36 cellular contexts compared by ENCODE assay signal in the genomic region with DNA sequence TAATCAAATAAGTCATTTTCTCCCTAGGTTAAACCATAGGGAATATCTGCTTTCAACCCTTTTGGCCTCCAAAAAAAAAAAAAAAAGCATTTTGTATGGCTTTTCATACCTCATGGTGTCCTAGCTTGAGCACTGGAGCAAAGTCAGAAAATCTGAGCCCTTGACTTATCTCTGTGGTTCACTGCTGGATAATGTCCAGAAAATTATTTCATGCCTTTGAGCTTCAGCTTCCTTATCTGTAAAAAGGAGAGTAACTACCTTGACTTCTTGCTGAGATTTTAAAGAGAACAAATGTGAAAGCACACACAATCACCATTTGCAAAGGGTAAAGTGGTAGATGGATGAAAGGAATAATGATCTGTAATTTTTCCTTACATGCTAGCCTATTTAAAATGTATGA.
"Had no signal": no experiment of that assay in that cellular context is flagged by ENCODE, and none has a peak within 500 bp of the region (broad histone marks: within the 10 kb centered on the region; RNA-seq: fewer than 3 reads in every experiment).

No MANE protein-coding gene starts in this region.

- H3K9me3 ChIP-seq: Peyer's patch had no signal

- H3K4me3 ChIP-seq: body of pancreas, Peyer's patch had no signal

- H3K4me3 Mint-ChIP-seq: activated B cell treated with CpG ODN at 0.5 μM for 24 hours; activated CD4-positive, alpha-beta memory T cell treated with anti-CD3 and anti-CD28 coated beads for 36 hours; activated naive CD4-positive, alpha-beta T cell treated with anti-CD3 and anti-CD28 coated beads, Interleukin-2, amount 10 ng/mL, durations not matched to agents 7 days and 5 days; activated naive CD8-positive, alpha-beta T cell; activated naive CD8-positive, alpha-beta T cell treated with anti-CD3 and anti-CD28 coated beads, Interleukin-2, amount 50 U/mL, for 24 hours; activated T-cell treated with anti-CD3 and anti-CD28 coated beads, Interleukin-2, amount 50 U/mL, for 4 hours; activated T-helper 1 cell treated with anti-CD3 and anti-CD28 coated beads, Interleukin-12 subunit alpha, Interleukin-12 subunit beta, Interleukin-2, Interleukin-4 antibody, amounts not matched to agents 30 ng/mL and 10 ng/mL and 1 ng/mL, durations not matched to agents 14 hours and 24 hours and 36 hours had no signal

- H3K27me3 ChIP-seq: body of pancreas, Peyer's patch had no signal

- H3K9me3 Mint-ChIP-seq: activated naive CD4-positive, alpha-beta T cell treated with anti-CD3 and anti-CD28 coated beads, Interleukin-2, amount 10 ng/mL, durations not matched to agents 7 days and 5 days; activated naive CD8-positive, alpha-beta T cell treated with anti-CD3 and anti-CD28 coated beads, Interleukin-2, amount 50 U/mL, for 24 hours; activated T-helper 1 cell treated with anti-CD3 and anti-CD28 coated beads, Interleukin-12 subunit alpha, Interleukin-12 subunit beta, Interleukin-2, Interleukin-4 antibody, amounts not matched to agents 30 ng/mL and 10 ng/mL and 1 ng/mL, durations not matched to agents 14 hours and 24 hours and 36 hours had no signal

- H3K9ac ChIP-seq: KMS-11 had no signal

- DNase-seq: activated B cell treated with CpG ODN at 0.5 μM for 24 hours; activated CD4-positive, alpha-beta memory T cell treated with anti-CD3 and anti-CD28 coated beads for 36 hours; activated CD4-positive, alpha-beta T cell treated with anti-CD3 and anti-CD28 coated beads for 4 hours; activated CD4-positive, alpha-beta T cell treated with anti-CD3 and anti-CD28 coated beads, Interleukin-2, amount 50 U/mL, for 1 hour; activated CD4-positive, CD25-positive, alpha-beta regulatory T cell treated with anti-CD3 and anti-CD28 coated beads, Interleukin-2, amount 50 U/mL, for 72 hours; activated CD8-positive, alpha-beta memory T cell treated with anti-CD3 and anti-CD28 coated beads, Interleukin-2, amount 50 U/mL, for 4 hours; activated gamma-delta T cell treated with Interleukin-2 at 50 U/mL for 16 hours; activated naive CD4-positive, alpha-beta T cell treated with anti-CD3 and anti-CD28 coated beads, Interleukin-2, amount 10 ng/mL, durations not matched to agents 7 days and 5 days; activated naive CD8-positive, alpha-beta T cell treated with anti-CD3 and anti-CD28 coated beads, Interleukin-2, amount 50 U/mL, for 24 hours; activated T-cell treated with anti-CD3 and anti-CD28 coated beads for 4 hours; activated T-cell treated with anti-CD3 and anti-CD28 coated beads, Interleukin-2, amount 50 U/mL, for 4 hours; amniotic stem cell; aorta; body of pancreas; caudate nucleus; cerebellar nuclear complex; NCI-H1105; NCI-H1417 treated with DMSO at 0.1 percent for 48 hours; NCI-H187 treated with DMSO at 0.1 percent for 48 hours; NCI-H2081; NCI-H2171 treated with DMSO at 0.1 percent for 48 hours; NCI-H2227 treated with DMSO at 0.1 percent for 48 hours; NCI-H446 treated with DMSO at 0.1 percent for 48 hours; NCI-H524; NCI-H69; PC-3; Peyer's patch; SW 1271; T-helper 1 cell; T-helper 2 cell; T-helper 9 cell had no signal

- H3K27ac Mint-ChIP-seq: activated B cell treated with CpG ODN at 0.5 μM for 24 hours; activated CD4-positive, alpha-beta memory T cell treated with anti-CD3 and anti-CD28 coated beads for 36 hours; activated naive CD4-positive, alpha-beta T cell treated with anti-CD3 and anti-CD28 coated beads, Interleukin-2, amount 10 ng/mL, durations not matched to agents 7 days and 5 days; activated naive CD8-positive, alpha-beta T cell; activated naive CD8-positive, alpha-beta T cell treated with anti-CD3 and anti-CD28 coated beads, Interleukin-2, amount 50 U/mL, for 24 hours; activated T-helper 1 cell treated with anti-CD3 and anti-CD28 coated beads, Interleukin-12 subunit alpha, Interleukin-12 subunit beta, Interleukin-2, Interleukin-4 antibody, amounts not matched to agents 30 ng/mL and 10 ng/mL and 1 ng/mL, durations not matched to agents 14 hours and 24 hours and 36 hours had no signal

- H3K36me3 Mint-ChIP-seq: activated CD4-positive, alpha-beta memory T cell treated with anti-CD3 and anti-CD28 coated beads for 36 hours; activated naive CD4-positive, alpha-beta T cell treated with anti-CD3 and anti-CD28 coated beads, Interleukin-2, amount 10 ng/mL, durations not matched to agents 7 days and 5 days; activated naive CD8-positive, alpha-beta T cell had no signal

- H3K36me3 ChIP-seq: Peyer's patch had no signal

- H3K27ac ChIP-seq: body of pancreas, KMS-11, Peyer's patch, RWPE1, VCaP had no signal

- H3K27me3 Mint-ChIP-seq: activated B cell treated with CpG ODN at 0.5 μM for 24 hours; activated naive CD4-positive, alpha-beta T cell treated with anti-CD3 and anti-CD28 coated beads, Interleukin-2, amount 10 ng/mL, durations not matched to agents 7 days and 5 days; activated naive CD8-positive, alpha-beta T cell had no signal

- H3K4me2 ChIP-seq: KMS-11 had no signal

- H3K4me1 Mint-ChIP-seq: activated B cell treated with CpG ODN at 0.5 μM for 24 hours; activated naive CD4-positive, alpha-beta T cell treated with anti-CD3 and anti-CD28 coated beads, Interleukin-2, amount 10 ng/mL, durations not matched to agents 7 days and 5 days; activated naive CD8-positive, alpha-beta T cell treated with anti-CD3 and anti-CD28 coated beads, Interleukin-2, amount 50 U/mL, for 24 hours had no signal

- H3K4me1 ChIP-seq: body of pancreas, Peyer's patch had no signal
